ENCODE assay signal across 18 cellular contexts in genomic region chr3:160330111-160330510, GRCh38.
A peak's percentile ranks its signal among the peaks of the same experiment; 100 is the strongest.
DNase-seq lines count a peak whose midpoint lies in the region; ATAC-seq, FAIRE-seq and TF ChIP-seq lines count a peak whose summit lies in the region.
"Had no signal": no experiment of that assay in that cellular context is flagged by ENCODE, and none has a peak within 500 bp of the region (broad histone marks: within the 10 kb centered on the region; RNA-seq: fewer than 3 reads in every experiment).

No MANE protein-coding gene starts in this region.

- H3K36me3 ChIP-seq in body of pancreas (replicated peaks in 1 of 2; ENCODE audit: insufficient read depth in 1 of 2, low read depth in 2 of 2) = no peaks in the 10 kb centered on the region
- H3K36me3 ChIP-seq: BLaER1 treated with 17β-estradiol and CSF1 and Interleukin-3, amounts not matched to agents 10 nM and 100 nM; HAP-1 had no signal

- POLR2A ChIA-PET in A549 (lab: Yijun Ruan, JAX) = interaction anchor here (0.6 kb wide), 1 partner anchor 105 kb away, joined by 3 read pairs; the partner anchor contains the start of gene C3orf80

- TF ChIP-seq POLR2A in A549 (IDR thresholded peaks at IDR 0.05; ENCODE audit: low read length) (no peak), body of pancreas (IDR thresholded peaks at IDR 0.05) (no peak)

- H3K27me3 ChIP-seq in body of pancreas = no peaks in the 10 kb centered on the region
- H3K27me3 ChIP-seq: BLaER1 treated with 17β-estradiol and CSF1 and Interleukin-3, amounts not matched to agents 10 nM and 100 nM had no signal

- H3K27ac ChIP-seq in A549 = peak overlapping the region; percentile 87 to 90
- H3K27ac ChIP-seq in body of pancreas = peak overlapping the region in 2 of 4 donors; percentile 17 to 53
- H3K27ac ChIP-seq: BLaER1 treated with 17β-estradiol and CSF1 and Interleukin-3, amounts not matched to agents 10 nM and 100 nM; HL-60 had no signal

- no peak for TF ChIP-seq RAD21 in A549 (conservative IDR thresholded peaks at IDR 0.05 in 1 of 2, IDR thresholded peaks at IDR 0.05 in 1 of 2)

- no peak for TF ChIP-seq CTCF in A549 (IDR thresholded peaks at IDR 0.05)
- no peak for TF ChIP-seq CTCF in Calu3 (IDR thresholded peaks at IDR 0.05; ENCODE audit: unreplicated experiment)
- no peak for TF ChIP-seq CTCF in body of pancreas (IDR thresholded peaks at IDR 0.05)

- no peak overlapping the region for H3K4me3 ChIP-seq in A549
- H3K4me3 ChIP-seq in body of pancreas = no peak overlapping the region
- H3K4me3 ChIP-seq: BLaER1 treated with 17β-estradiol and CSF1 and Interleukin-3, amounts not matched to agents 10 nM and 100 nM; GM12878; HAP-1; K562 had no signal

- ATAC-seq in A549 = no peak
- ATAC-seq in body of pancreas = peak; percentile 81
- no peak for ATAC-seq in GM19324 (IDR thresholded peaks at IDR 0.05; ENCODE audit: low FRiP score, unreplicated experiment)
- ATAC-seq: GM12878 had no signal

- H3K27ac Mint-ChIP-seq in Calu3 (ENCODE audit: unreplicated experiment) = peak overlapping the region; percentile 83
- H3K27ac Mint-ChIP-seq: CD4-positive, CD25-positive, alpha-beta regulatory T cell had no signal

- 82% methylated on average over 1 of the region's 1 CpG for WGBS in A549 (ENCODE audit: missing lambda C conversion rate)
- WGBS in body of pancreas, 2 donors = 62 to 79% methylated on average over 1 of the region's 1 CpG

- H3K4me3 Mint-ChIP-seq in Calu3 (ENCODE audit: low read depth, unreplicated experiment) = peak overlapping the region; percentile 34
- H3K4me3 Mint-ChIP-seq: CD4-positive, CD25-positive, alpha-beta regulatory T cell had no signal

- no peak for TF ChIP-seq EP300 in A549 (IDR thresholded peaks at IDR 0.05)

- H3K9me3 ChIP-seq in A549 = no peaks in the 10 kb centered on the region
- H3K9me3 ChIP-seq in body of pancreas = no peaks in the 10 kb centered on the region
- H3K9me3 ChIP-seq: BLaER1 treated with 17β-estradiol and CSF1 and Interleukin-3, amounts not matched to agents 10 nM and 100 nM; HAP-1 had no signal

- no peak for FAIRE-seq in A549 (lab: Jason Lieb, UNC)
- FAIRE-seq: GM12878, GM18507, K562 had no signal

- H3K36me3 Mint-ChIP-seq in Calu3 (ENCODE audit: insufficient read depth, unreplicated experiment) = peaks cover 20% of the 10 kb centered on the region

- H3K4me2 ChIP-seq in A549 = peak overlapping the region; percentile 60; the same call in 2 of the 3 replicates
- H3K4me2 ChIP-seq: BLaER1 treated with 17β-estradiol and CSF1 and Interleukin-3, amounts not matched to agents 10 nM and 100 nM had no signal

- H3K27me3 Mint-ChIP-seq in Calu3 (ENCODE audit: unreplicated experiment) = no peaks in the 10 kb centered on the region
- H3K27me3 Mint-ChIP-seq: CD4-positive, CD25-positive, alpha-beta regulatory T cell had no signal

- intact Hi-C loops in Calu3 (cut with micrococcal nuclease; ENCODE audit: unreplicated experiment) = loop anchor here (10.0 kb wide), 1 partner anchor 495 kb away; the partner anchor contains the start of gene SCHIP1
- intact Hi-C loops in body of pancreas (cut with DNase I) = no loop called here

- DNase-seq in A549 (ENCODE audit: low read depth in 1 of 2, low spot score in 1 of 2) = no peak
- peak; percentile 25 for DNase-seq in Calu3
- peak in 1 of 4 donors; percentile 4 for DNase-seq in body of pancreas
- DNase-seq in kidney tubule cell (ENCODE audit: low spot score) = peak; percentile 49
- DNase-seq in NCI-H82 treated with DMSO at 0.1 percent for 48 hours (lab: John Stamatoyannopoulos, UW; ENCODE audit: unreplicated experiment) = no peak
- DNase-seq in NCI-H2196 (lab: John Stamatoyannopoulos, UW; ENCODE audit: unreplicated experiment) = no peak
- DNase-seq: ACHN; CD4-positive, CD25-positive, alpha-beta regulatory T cell; DMS 273 treated with DMSO at 0.1 percent for 48 hours; DMS79; GOT3 had no signal

- CTCF ChIA-PET in A549 (lab: Yijun Ruan, JAX) = interaction anchor here (0.6 to 1.0 kb wide), 3 partner anchors 60 to 298 kb away, joined by 3 to 4 read pairs (median 3); no protein-coding TSS in a partner anchor
- CTCF ChIA-PET in Calu3 (lab: Charles Lee) = interaction anchor here (0.6 to 1.8 kb wide), 2 partner anchors 155 to 167 kb away, joined by 5 read pairs; no protein-coding TSS in a partner anchor

- H3K9me3 Mint-ChIP-seq in Calu3 (ENCODE audit: low read depth, unreplicated experiment) = peaks cover 3% of the 10 kb centered on the region

- peaks cover 57% of the 10 kb centered on the region for H3K4me1 Mint-ChIP-seq in Calu3 (ENCODE audit: low read depth, unreplicated experiment)

- BruUV-seq in Calu3 (replicated peaks; lab: Mats Ljungman, UMichigan) = no TSS peak

- peaks cover 23% of the 10 kb centered on the region for H3K4me1 ChIP-seq in A549
- peaks cover 6% of the 10 kb centered on the region for H3K4me1 ChIP-seq in body of pancreas
- H3K4me1 ChIP-seq: BLaER1 treated with 17β-estradiol and CSF1 and Interleukin-3, amounts not matched to agents 10 nM and 100 nM had no signal

TF ChIP-seq in A549, 52 proteins besides CTCF, POLR2A, EP300 and RAD21:
- TF ChIP-seq HOXB5 (CRISPR knock-in tag; IDR thresholded peaks at IDR 0.05) (no peak), KDM1A (IDR thresholded peaks at IDR 0.05; ENCODE audit: low read depth) (no peak), RFX5 (IDR thresholded peaks at IDR 0.05) (no peak), HOXB13 (CRISPR knock-in tag; IDR thresholded peaks at IDR 0.05; ENCODE audit: low read depth) (no peak), RNF2 (IDR thresholded peaks at IDR 0.05; ENCODE audit: borderline replicate concordance, low read depth) (no peak), BCL3 (IDR thresholded peaks at IDR 0.05) (no peak), USF2 (IDR thresholded peaks at IDR 0.05) (no peak), HMGXB4 (CRISPR knock-in tag; IDR thresholded peaks at IDR 0.05; ENCODE audit: borderline replicate concordance) (no peak), MAFK (IDR thresholded peaks at IDR 0.05; ENCODE audit: partially characterized antibody) (no peak), NPAS2 (CRISPR knock-in tag; IDR thresholded peaks at IDR 0.05; ENCODE audit: borderline replicate concordance) (no peak), NFE2L2 (conservative IDR thresholded peaks at IDR 0.05; ENCODE audit: low read length) (no peak), TP53 (CRISPR knock-in tag; IDR thresholded peaks at IDR 0.05) (no peak), FOSL2 (IDR thresholded peaks at IDR 0.05) (no peak), FOSL2 (CRISPR knock-in tag; IDR thresholded peaks at IDR 0.05) (no peak), CEBPB (IDR thresholded peaks at IDR 0.05) (no peak), SREBF2 (IDR thresholded peaks at IDR 0.05) (no peak)

Comparison
In these comparisons a context has a peak if more than half of its experiments do, and no peak if none do; other contexts are left out.
1. DNase-seq: peak in Calu3 (single experiment) and kidney tubule cell (single experiment); none in A549 (0 of 2), NCI-H82 treated with DMSO at 0.1 percent for 48 hours (single experiment) and NCI-H2196 (single experiment).